ENCODE assay signal across 8 cellular contexts in genomic region chr1:42756956-42757891, GRCh38. TPM values are rescaled to one million over a fixed set of nuclear protein-coding genes. Genes with fewer than 3 reads are reported as not detected.
A peak's percentile ranks its signal among the peaks of the same experiment; 100 is the strongest.
DNase-seq lines count a peak whose midpoint lies in the region; ATAC-seq lines count a peak whose summit lies in the region.

No MANE protein-coding gene starts in this region.

- peak; percentile 54 to 68 for ATAC-seq in natural killer cell treated with Interleukin-12 subunit alpha and Interleukin-12 subunit beta and Interleukin-15 and Interleukin-18, amount 100 ng/mL, for 72 hours
- ATAC-seq in HG03108 (IDR thresholded peaks at IDR 0.05; ENCODE audit: unreplicated experiment) = no peak

- peak overlapping the region in 1 of 2 donors; percentile 79 for H3K27ac Mint-ChIP-seq in natural killer cell treated with Interleukin-12 subunit alpha and Interleukin-12 subunit beta and Interleukin-15 and Interleukin-18, amount 100 ng/mL, for 72 hours

- peaks cover 26% of the 10 kb centered on the region for H3K36me3 Mint-ChIP-seq in natural killer cell treated with Interleukin-12 subunit alpha and Interleukin-12 subunit beta and Interleukin-15 and Interleukin-18, amount 100 ng/mL, for 72 hours

- H3K9me3 Mint-ChIP-seq in natural killer cell treated with Interleukin-12 subunit alpha and Interleukin-12 subunit beta and Interleukin-15 and Interleukin-18, amount 100 ng/mL, for 72 hours = no peaks in the 10 kb centered on the region

- H3K27me3 Mint-ChIP-seq in natural killer cell treated with Interleukin-12 subunit alpha and Interleukin-12 subunit beta and Interleukin-15 and Interleukin-18, amount 100 ng/mL, for 72 hours = no peaks in the 10 kb centered on the region

- DNase-seq in NCI-H1417 (lab: John Stamatoyannopoulos, UW) (peak; percentile 34 to 76 (median 52)), NCI-H1417 treated with DMSO at 0.1 percent for 48 hours (lab: John Stamatoyannopoulos, UW) (no peak), LoVo (ENCODE audit: low spot score) (peak; percentile 63), RPMI8226 (peak; percentile 75), epidermal melanocyte (ENCODE audit: insufficient read length, low spot score) (peak; percentile 78), islet precursor cell (no peak)
- DNase-seq in natural killer cell treated with Interleukin-12 subunit alpha and Interleukin-12 subunit beta and Interleukin-15 and Interleukin-18, amount 100 ng/mL, for 72 hours (ENCODE audit: low spot score) = no peak

- H3K4me3 Mint-ChIP-seq in natural killer cell treated with Interleukin-12 subunit alpha and Interleukin-12 subunit beta and Interleukin-15 and Interleukin-18, amount 100 ng/mL, for 72 hours = no peak overlapping the region

- peaks cover 4 to 6% of the 10 kb centered on the region in 2 donors for H3K4me1 Mint-ChIP-seq in natural killer cell treated with Interleukin-12 subunit alpha and Interleukin-12 subunit beta and Interleukin-15 and Interleukin-18, amount 100 ng/mL, for 72 hours (ENCODE audit: low read depth in 2 of 2)

RNA-seq across cellular contexts. Expression of gene P3H1, which starts 9.6 kb away (rescaled TPM):
- total RNA-seq in natural killer cell treated with Interleukin-12 subunit alpha and Interleukin-12 subunit beta and Interleukin-15 and Interleukin-18, amount 100 ng/mL, for 72 hours = 10 to 100 TPM; 35.7 to 52.3 TPM

RNA-seq across cellular contexts. Expression of gene C1orf50, which starts 9.8 kb away (rescaled TPM):
- total RNA-seq in natural killer cell treated with Interleukin-12 subunit alpha and Interleukin-12 subunit beta and Interleukin-15 and Interleukin-18, amount 100 ng/mL, for 72 hours = 1 to 10 TPM; 8.7 to 9.5 TPM

RNA-seq across cellular contexts. Expression of gene CLDN19, which starts 17.2 kb away (rescaled TPM):
- total RNA-seq in natural killer cell treated with Interleukin-12 subunit alpha and Interleukin-12 subunit beta and Interleukin-15 and Interleukin-18, amount 100 ng/mL, for 72 hours = not detected

RNA-seq across cellular contexts. Expression of gene TMEM269, which starts 27.6 kb away (rescaled TPM):
- total RNA-seq in natural killer cell treated with Interleukin-12 subunit alpha and Interleukin-12 subunit beta and Interleukin-15 and Interleukin-18, amount 100 ng/mL, for 72 hours = 1 to 10 TPM in 1 of 2 donors, under 1 TPM in 1; 0.55 to 1.9 TPM

RNA-seq across cellular contexts. Expression of gene ERMAP, which starts 59.7 kb away (rescaled TPM):
- total RNA-seq in natural killer cell treated with Interleukin-12 subunit alpha and Interleukin-12 subunit beta and Interleukin-15 and Interleukin-18, amount 100 ng/mL, for 72 hours = 1 to 10 TPM; 2.5 to 4.0 TPM

Comparison
In these comparisons a context has a peak if more than half of its experiments do, and no peak if none do; other contexts are left out.
1. DNase-seq: peak in NCI-H1417 (3 of 3), LoVo (single experiment), RPMI8226 (single experiment) and epidermal melanocyte (single experiment); none in NCI-H1417 treated with DMSO at 0.1 percent for 48 hours (single experiment), natural killer cell treated with Interleukin-12 subunit alpha and Interleukin-12 subunit beta and Interleukin-15 and Interleukin-18, amount 100 ng/mL, for 72 hours (single experiment) and islet precursor cell (single experiment).